Comparison of ENCODE assay signal across 8 cellular contexts in the genomic region with DNA sequence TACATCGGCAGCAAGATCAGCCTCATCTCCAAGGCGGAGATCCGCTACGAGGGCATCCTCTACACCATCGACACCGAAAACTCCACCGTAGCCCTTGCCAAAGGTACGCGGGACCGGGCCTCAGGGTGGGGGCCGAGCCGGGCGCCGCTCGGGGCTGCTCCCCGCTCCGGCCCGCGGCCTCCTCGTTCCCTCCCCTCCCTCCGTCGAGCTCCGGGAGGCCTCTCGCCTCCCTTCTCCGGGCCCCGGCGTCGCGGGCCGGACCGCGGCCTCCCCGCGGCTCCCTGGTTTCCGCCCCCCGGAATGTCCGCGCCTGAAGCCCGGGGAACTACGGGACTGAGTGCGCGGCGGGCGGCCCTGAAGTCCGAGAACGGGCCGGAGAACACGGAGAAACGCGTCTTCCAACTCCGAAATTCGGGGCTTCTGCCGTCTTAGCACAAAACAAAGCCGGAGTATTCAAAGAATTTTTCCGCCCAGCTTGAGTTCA. TPM values are rescaled to one million over a fixed set of nuclear protein-coding genes. Genes with fewer than 3 reads are reported as not detected.
DNase-seq lines count a peak whose midpoint lies in the region; ATAC-seq and TF ChIP-seq lines count a peak whose summit lies in the region.

No MANE protein-coding gene starts in this region.

- H3K4me3 ChIP-seq in BE2C (ENCODE audit: low read depth, low read length), result peak overlapping the region; percentile 91
- H3K4me3 ChIP-seq in fibroblast of mammary gland (ENCODE audit: control insufficient read depth, low read depth, low read length), result peak overlapping the region; percentile 73
- H3K4me3 ChIP-seq in neutrophil (ENCODE audit: low read depth in 1 of 2, low read length in 1 of 2), result peak overlapping the region; percentile 91 to 92

- peak overlapping the region; percentile 97 for H3K4me3 Mint-ChIP-seq in activated B cell treated with CpG ODN at 0.5 μM for 24 hours

- no peaks in the 10 kb centered on the region for H3K27me3 ChIP-seq in BE2C
- no peaks in the 10 kb centered on the region for H3K27me3 ChIP-seq in neutrophil

- peak overlapping the region; percentile 96 for H3K27ac ChIP-seq in neutrophil

- H3K4me1 ChIP-seq in BE2C (peaks cover 6% of the 10 kb centered on the region), neutrophil (ENCODE audit: control insufficient read depth in 1 of 2, insufficient read depth in 1 of 2, low read depth in 1 of 2, low read length in 1 of 2) (peaks cover 36 to 46% of the 10 kb centered on the region in 2 experiments)

- in situ Hi-C loops in GM13977 (cut with MboI; ENCODE audit: low pct_unique_long_range_greater_than_20kb, low sequenced_read_pairs, unreplicated experiment), result no loop called here

- no peaks in the 10 kb centered on the region for H3K9me3 Mint-ChIP-seq in activated B cell treated with CpG ODN at 0.5 μM for 24 hours

- CTCF ChIA-PET in activated B cell treated with CpG ODN at 0.5 μM for 24 hours (lab: Charles Lee), result interaction anchor here (1.4 to 1.7 kb wide), 2 partner anchors 16 to 47 kb away, joined by 5 read pairs; no protein-coding TSS in a partner anchor

- ATAC-seq in GM19043 (IDR thresholded peaks at IDR 0.05; ENCODE audit: low read depth, unreplicated experiment) (peak; percentile 6), HG03175 (IDR thresholded peaks at IDR 0.05; ENCODE audit: unreplicated experiment) (peak; percentile 20), activated B cell treated with CpG ODN at 0.5 μM for 24 hours (ENCODE audit: low read depth) (peak; percentile 32)

- no peak for DNase-seq in BE2C
- DNase-seq in activated B cell treated with CpG ODN at 0.5 μM for 24 hours, result no peak
- no peak for DNase-seq in fibroblast of mammary gland (ENCODE audit: low read depth)
- DNase-seq in globus pallidus (ENCODE audit: low spot score), result no peak
- DNase-seq in GM13977 (ENCODE audit: low spot score), result no peak

- peaks cover 15% of the 10 kb centered on the region for H3K36me3 ChIP-seq in BE2C
- peaks cover 9% of the 10 kb centered on the region for H3K36me3 ChIP-seq in neutrophil

- H3K4me1 Mint-ChIP-seq in activated B cell treated with CpG ODN at 0.5 μM for 24 hours, result peaks cover 61% of the 10 kb centered on the region

- H3K9me3 ChIP-seq in BE2C, result no peaks in the 10 kb centered on the region
- no peaks in the 10 kb centered on the region for H3K9me3 ChIP-seq in neutrophil

- no peaks in the 10 kb centered on the region for H3K27me3 Mint-ChIP-seq in activated B cell treated with CpG ODN at 0.5 μM for 24 hours

- intact Hi-C loops in activated B cell treated with CpG ODN at 0.5 μM for 24 hours (cut with micrococcal nuclease), result loop anchor here (1.0 to 5.0 kb wide), 6 partner anchors 20 to 996 kb away; a partner anchor contains a TSS

- TF ChIP-seq CTCF in BE2C (IDR thresholded peaks at IDR 0.05; ENCODE audit: low read depth, low read length) (no peak), activated B cell treated with CpG ODN at 0.5 μM for 24 hours (IDR thresholded peaks at IDR 0.05) (no peak), fibroblast of mammary gland (conservative IDR thresholded peaks at IDR 0.05; ENCODE audit: control insufficient read depth, insufficient read depth, low read depth, low read length) (no peak), neutrophil (IDR thresholded peaks at IDR 0.05) (no peak), GM13977 (IDR thresholded peaks at IDR 0.05; ENCODE audit: extremely low read depth, insufficient read depth, missing control alignments) (no peak)

- peaks cover 26% of the 10 kb centered on the region for H3K36me3 Mint-ChIP-seq in activated B cell treated with CpG ODN at 0.5 μM for 24 hours (ENCODE audit: low read depth)

- H3K27ac Mint-ChIP-seq in activated B cell treated with CpG ODN at 0.5 μM for 24 hours, result peak overlapping the region; percentile 98

- POLR2A ChIA-PET in activated B cell treated with CpG ODN at 0.5 μM for 24 hours (lab: Charles Lee), result interaction anchor here (0.7 to 3.0 kb wide), 9 partner anchors 9 to 505 kb away, joined by 3 to 28 read pairs (median 8); a partner anchor contains a TSS

RNA-seq across cellular contexts. Expression of a gene that starts 0.4 kb away (rescaled TPM):
- polyA plus RNA-seq in BE2C (2012; ENCODE audit: insufficient read depth, insufficient read length, low read depth), result 207 TPM
- total RNA-seq in activated B cell treated with CpG ODN at 0.5 μM for 24 hours, result 136 and 142 TPM in 2 replicates
